38 cellular contexts compared by ENCODE assay signal in the genomic region with DNA sequence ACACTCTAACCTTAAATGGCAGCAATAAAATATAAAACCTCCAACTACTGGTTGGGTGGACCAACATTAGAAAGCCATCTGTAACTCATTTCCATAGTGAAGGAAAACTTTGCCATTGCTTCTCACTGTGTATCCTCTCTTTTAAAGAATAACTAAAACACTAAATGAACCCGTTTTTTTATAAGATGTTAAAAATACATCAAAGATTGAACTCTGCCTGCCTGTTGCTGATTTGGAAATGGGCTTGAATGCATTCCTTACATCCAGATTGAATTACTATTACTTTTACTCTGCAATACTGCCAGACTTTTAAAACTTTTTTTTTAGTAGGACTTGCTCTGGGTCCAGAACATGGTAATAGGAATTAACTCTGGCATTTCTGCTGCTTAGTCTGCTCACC.
"Had no signal": no experiment of that assay in that cellular context is flagged by ENCODE, and none has a peak within 500 bp of the region (broad histone marks: within the 10 kb centered on the region; RNA-seq: fewer than 3 reads in every experiment).

No MANE protein-coding gene starts in this region.

- H3K27me3 Mint-ChIP-seq: activated naive CD4-positive, alpha-beta T cell treated with anti-CD3 and anti-CD28 coated beads, Interleukin-2, amount 10 ng/mL, durations not matched to agents 7 days and 5 days; activated naive CD8-positive, alpha-beta T cell; activated naive CD8-positive, alpha-beta T cell treated with anti-CD3 and anti-CD28 coated beads, Interleukin-2, amount 10 ng/mL, durations not matched to agents 7 days and 5 days; activated naive CD8-positive, alpha-beta T cell treated with anti-CD3 and anti-CD28 coated beads, Interleukin-2, amount 50 U/mL, for 24 hours; activated T-cell treated with anti-CD3 and anti-CD28 coated beads, Interleukin-2, amount 50 U/mL, for 24 hours; activated T-helper 17 cell treated with anti-CD3 and anti-CD28 coated beads, Interleukin-2, amount 50 U/mL, for 72 hours; central memory CD8-positive, alpha-beta T cell had no signal

- H3K4me1 ChIP-seq: adrenal gland, breast epithelium had no signal

- H3K9me3 ChIP-seq: adrenal gland, ascending aorta, body of pancreas, breast epithelium had no signal

- H3K4me1 Mint-ChIP-seq: activated naive CD4-positive, alpha-beta T cell treated with anti-CD3 and anti-CD28 coated beads, Interleukin-2, amount 10 ng/mL, durations not matched to agents 7 days and 5 days; activated naive CD4-positive, alpha-beta T cell treated with anti-CD3 and anti-CD28 coated beads, Interleukin-2, amount 50 U/mL, for 24 hours; activated naive CD8-positive, alpha-beta T cell treated with anti-CD3 and anti-CD28 coated beads for 36 hours; activated naive CD8-positive, alpha-beta T cell treated with anti-CD3 and anti-CD28 coated beads, Interleukin-2, amount 10 ng/mL, durations not matched to agents 7 days and 5 days; activated naive CD8-positive, alpha-beta T cell treated with anti-CD3 and anti-CD28 coated beads, Interleukin-2, amount 50 U/mL, for 24 hours; activated T-helper 17 cell treated with anti-CD3 and anti-CD28 coated beads, Interleukin-2, amount 50 U/mL, for 72 hours; central memory CD8-positive, alpha-beta T cell had no signal

- DNase-seq: activated effector memory CD4-positive, alpha-beta T cell treated with anti-CD3 and anti-CD28 coated beads, Interleukin-2, amount 50 U/mL, for 16 hours; activated effector memory CD4-positive, alpha-beta T cell treated with Interleukin-2 at 50 U/mL for 16 hours; activated gamma-delta T cell; activated gamma-delta T cell treated with Interleukin-2 at 50 U/mL for 16 hours; activated naive CD4-positive, alpha-beta T cell; activated naive CD4-positive, alpha-beta T cell treated with anti-CD3 and anti-CD28 coated beads for 36 hours; activated naive CD4-positive, alpha-beta T cell treated with anti-CD3 and anti-CD28 coated beads, Interleukin-2, amount 10 ng/mL, durations not matched to agents 7 days and 5 days; activated naive CD4-positive, alpha-beta T cell treated with anti-CD3 and anti-CD28 coated beads, Interleukin-2, amount 50 U/mL, for 16 hours; activated naive CD4-positive, alpha-beta T cell treated with Interleukin-2 at 50 U/mL for 16 hours; activated naive CD8-positive, alpha-beta T cell treated with anti-CD3 and anti-CD28 coated beads for 36 hours; activated naive CD8-positive, alpha-beta T cell treated with anti-CD3 and anti-CD28 coated beads, Interleukin-2, amount 10 ng/mL, durations not matched to agents 7 days and 5 days; activated naive CD8-positive, alpha-beta T cell treated with anti-CD3 and anti-CD28 coated beads, Interleukin-2, amount 50 U/mL, for 24 hours; activated T-cell treated with anti-CD3 and anti-CD28 coated beads, Interleukin-2, amount 50 U/mL, for 1 hour; activated T-cell treated with anti-CD3 and anti-CD28 coated beads, Interleukin-2, amount 50 U/mL, for 24 hours; activated T-cell treated with anti-CD3 and anti-CD28 coated beads, Interleukin-2, amount 50 U/mL, for 4 hours; activated T-cell treated with anti-CD3 and anti-CD28 coated beads, Interleukin-2, amount 50 U/mL, for 48 hours; activated T-cell treated with anti-CD3 and anti-CD28 coated beads, Interleukin-2, amount 50 U/mL, for 72 hours; adrenal gland; amniotic stem cell; amygdala; anterior cingulate cortex; aorta; body of pancreas; brain microvascular endothelial cell; caudate nucleus; central memory CD4-positive, alpha-beta T cell; cerebellar nuclear complex had no signal

- ATAC-seq: activated naive CD4-positive, alpha-beta T cell treated with anti-CD3 and anti-CD28 coated beads, Interleukin-2, amount 50 U/mL, for 72 hours; activated naive CD8-positive, alpha-beta T cell treated with anti-CD3 and anti-CD28 coated beads, Interleukin-2, amount 50 U/mL, for 24 hours; activated T-cell treated with anti-CD3 and anti-CD28 coated beads, Interleukin-2, amount 50 U/mL, for 4 hours; activated T-cell treated with anti-CD3 and anti-CD28 coated beads, Interleukin-2, amount 50 U/mL, for 72 hours; activated T-helper 17 cell treated with anti-CD3 and anti-CD28 coated beads, Interleukin-2, amount 50 U/mL, for 72 hours; body of pancreas had no signal

- H3K27me3 ChIP-seq: adrenal gland, ascending aorta, body of pancreas, brain microvascular endothelial cell, breast epithelium, cardiac muscle cell had no signal

- H3K27ac ChIP-seq: adrenal gland, ascending aorta, body of pancreas, brain microvascular endothelial cell, breast epithelium, cardiac muscle cell had no signal

- H3K36me3 ChIP-seq: adrenal gland, ascending aorta, brain microvascular endothelial cell, breast epithelium, cardiac muscle cell had no signal

- H3K9me3 Mint-ChIP-seq: activated naive CD4-positive, alpha-beta T cell treated with anti-CD3 and anti-CD28 coated beads, Interleukin-2, amount 10 ng/mL, durations not matched to agents 7 days and 5 days; activated T-cell treated with anti-CD3 and anti-CD28 coated beads, Interleukin-2, amount 50 U/mL, for 4 hours; activated T-helper 1 cell treated with anti-CD3 and anti-CD28 coated beads, Interleukin-12 subunit alpha, Interleukin-12 subunit beta, Interleukin-2, Interleukin-4 antibody, amounts not matched to agents 30 ng/mL and 10 ng/mL and 1 ng/mL, durations not matched to agents 14 hours and 24 hours and 36 hours; activated T-helper 2 cell treated with anti-CD3 and anti-CD28 coated beads, Interferon-gamma antibody, Interleukin-2, Interleukin-4, amounts not matched to agents 10 μg/mL and 5 μg/mL and 100 μg/mL, durations not matched to agents 14 hours and 24 hours and 36 hours had no signal

- H3K4me3 Mint-ChIP-seq: activated naive CD4-positive, alpha-beta T cell treated with anti-CD3 and anti-CD28 coated beads for 36 hours; activated naive CD4-positive, alpha-beta T cell treated with anti-CD3 and anti-CD28 coated beads, Interleukin-2, amount 10 ng/mL, durations not matched to agents 7 days and 5 days; activated naive CD4-positive, alpha-beta T cell treated with anti-CD3 and anti-CD28 coated beads, Interleukin-2, amount 50 U/mL, for 24 hours; activated naive CD8-positive, alpha-beta T cell; activated naive CD8-positive, alpha-beta T cell treated with anti-CD3 and anti-CD28 coated beads for 36 hours; activated naive CD8-positive, alpha-beta T cell treated with anti-CD3 and anti-CD28 coated beads, Interleukin-2, amount 10 ng/mL, durations not matched to agents 7 days and 5 days; activated naive CD8-positive, alpha-beta T cell treated with anti-CD3 and anti-CD28 coated beads, Interleukin-2, amount 50 U/mL, for 24 hours; activated T-cell treated with anti-CD3 and anti-CD28 coated beads, Interleukin-2, amount 50 U/mL, for 24 hours; activated T-cell treated with anti-CD3 and anti-CD28 coated beads, Interleukin-2, amount 50 U/mL, for 4 hours; activated T-cell treated with anti-CD3 and anti-CD28 coated beads, Interleukin-2, amount 50 U/mL, for 72 hours; activated T-helper 1 cell treated with anti-CD3 and anti-CD28 coated beads, Interleukin-12 subunit alpha, Interleukin-12 subunit beta, Interleukin-2, Interleukin-4 antibody, amounts not matched to agents 30 ng/mL and 10 ng/mL and 1 ng/mL, durations not matched to agents 14 hours and 24 hours and 36 hours; activated T-helper 17 cell treated with anti-CD3 and anti-CD28 coated beads, Interleukin-2, amount 50 U/mL, for 72 hours; brain; central memory CD8-positive, alpha-beta T cell had no signal

- H3K27ac Mint-ChIP-seq: activated naive CD4-positive, alpha-beta T cell treated with anti-CD3 and anti-CD28 coated beads for 36 hours; activated naive CD4-positive, alpha-beta T cell treated with anti-CD3 and anti-CD28 coated beads, Interleukin-2, amount 10 ng/mL, durations not matched to agents 7 days and 5 days; activated naive CD4-positive, alpha-beta T cell treated with anti-CD3 and anti-CD28 coated beads, Interleukin-2, amount 50 U/mL, for 24 hours; activated naive CD4-positive, alpha-beta T cell treated with anti-CD3 and anti-CD28 coated beads, Interleukin-2, amount 50 U/mL, for 72 hours; activated naive CD8-positive, alpha-beta T cell; activated naive CD8-positive, alpha-beta T cell treated with anti-CD3 and anti-CD28 coated beads for 36 hours; activated naive CD8-positive, alpha-beta T cell treated with anti-CD3 and anti-CD28 coated beads, Interleukin-2, amount 10 ng/mL, durations not matched to agents 7 days and 5 days; activated naive CD8-positive, alpha-beta T cell treated with anti-CD3 and anti-CD28 coated beads, Interleukin-2, amount 50 U/mL, for 24 hours; activated T-cell treated with anti-CD3 and anti-CD28 coated beads, Interleukin-2, amount 50 U/mL, for 24 hours; activated T-cell treated with anti-CD3 and anti-CD28 coated beads, Interleukin-2, amount 50 U/mL, for 72 hours; activated T-helper 1 cell treated with anti-CD3 and anti-CD28 coated beads, Interleukin-12 subunit alpha, Interleukin-12 subunit beta, Interleukin-2, Interleukin-4 antibody, amounts not matched to agents 30 ng/mL and 10 ng/mL and 1 ng/mL, durations not matched to agents 14 hours and 24 hours and 36 hours; activated T-helper 17 cell treated with anti-CD3 and anti-CD28 coated beads, Interleukin-2, amount 50 U/mL, for 72 hours; activated T-helper 2 cell treated with anti-CD3 and anti-CD28 coated beads, Interferon-gamma antibody, Interleukin-2, Interleukin-4, amounts not matched to agents 10 μg/mL and 5 μg/mL and 100 μg/mL, durations not matched to agents 14 hours and 24 hours and 36 hours had no signal

- H3K36me3 Mint-ChIP-seq: activated naive CD4-positive, alpha-beta T cell treated with anti-CD3 and anti-CD28 coated beads, Interleukin-2, amount 10 ng/mL, durations not matched to agents 7 days and 5 days; activated naive CD4-positive, alpha-beta T cell treated with anti-CD3 and anti-CD28 coated beads, Interleukin-2, amount 50 U/mL, for 24 hours; activated naive CD4-positive, alpha-beta T cell treated with anti-CD3 and anti-CD28 coated beads, Interleukin-2, amount 50 U/mL, for 72 hours; activated naive CD8-positive, alpha-beta T cell; activated naive CD8-positive, alpha-beta T cell treated with anti-CD3 and anti-CD28 coated beads for 36 hours; activated naive CD8-positive, alpha-beta T cell treated with anti-CD3 and anti-CD28 coated beads, Interleukin-2, amount 10 ng/mL, durations not matched to agents 7 days and 5 days; brain had no signal

- H3K4me3 ChIP-seq: adrenal gland, ascending aorta, body of pancreas, breast epithelium, cardiac muscle cell had no signal
